In the genomic region with DNA sequence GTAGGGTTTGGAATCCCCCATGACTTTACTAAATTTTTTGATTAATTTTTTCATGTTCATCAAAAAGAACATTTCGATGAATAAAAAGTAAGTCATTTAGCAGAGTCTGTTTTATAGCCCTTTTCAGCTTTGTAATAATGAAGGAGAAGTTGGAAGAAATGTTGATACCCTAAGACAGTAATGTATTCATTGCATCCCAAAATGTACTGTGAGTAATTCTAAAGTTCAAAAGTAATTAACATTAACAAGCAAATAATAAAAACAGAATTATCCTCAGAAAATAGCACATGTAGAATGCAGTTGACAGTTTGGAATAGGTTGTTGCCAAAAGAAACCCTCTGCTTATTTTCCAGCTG, we compare ENCODE assay signal across 27 cellular contexts.
"Had no signal": no experiment of that assay in that cellular context is flagged by ENCODE, and none has a peak within 500 bp of the region (broad histone marks: within the 10 kb centered on the region; RNA-seq: fewer than 3 reads in every experiment).

No MANE protein-coding gene starts in this region.

- DNase-seq: naive thymus-derived CD8-positive, alpha-beta T cell; occipital lobe; ovary; posterior cingulate gyrus; psoas muscle; right cardiac atrium; right lobe of liver; sigmoid colon; stimulated activated CD4-positive, alpha-beta T cell treated with anti-CD3 and anti-CD28 coated beads, Interleukin-15, amount 100 ng/mL, for 24 hours; stimulated activated CD4-positive, alpha-beta T cell treated with anti-CD3 and anti-CD28 coated beads, Interleukin-2, amount 100 ng/mL, for 24 hours; stimulated activated CD4-positive, alpha-beta T cell treated with anti-CD3 and anti-CD28 coated beads, Interleukin-2, amount 100 ng/mL, for 48 hours; stimulated activated CD4-positive, alpha-beta T cell treated with anti-CD3 and anti-CD28 coated beads, Interleukin-4, amount 100 ng/mL, for 24 hours; stimulated activated naive B cell treated with anti-CD40 and anti-IgM and Interleukin-4, amounts not matched to agents 10 μg/mL and 1 μg/mL and 100 μg/mL, for 72 hours; stimulated activated naive CD4-positive, alpha-beta T cell treated with Interleukin-2 at 50 U/mL for 16 hours; stomach; thyroid gland; trophoblast cell; upper lobe of left lung had no signal

- H3K36me3 Mint-ChIP-seq: naive thymus-derived CD8-positive, alpha-beta T cell; natural killer cell treated with Interleukin-12 subunit alpha and Interleukin-12 subunit beta and Interleukin-15 and Interleukin-18, amount 100 ng/mL, for 72 hours; neural progenitor cell; stimulated activated effector memory CD8-positive, alpha-beta T cell treated with anti-CD3 and anti-CD28 coated beads, Interleukin-12 subunit alpha, Interleukin-12 subunit beta, amount 100 ng/mL, for 72 hours; stimulated activated naive B cell treated with anti-CD40 and anti-IgM and Interleukin-4, amounts not matched to agents 10 μg/mL and 1 μg/mL and 100 μg/mL, for 72 hours had no signal

- H3K4me1 Mint-ChIP-seq: naive thymus-derived CD8-positive, alpha-beta T cell; neural progenitor cell; stimulated activated naive B cell treated with anti-CD40 and anti-IgM and Interleukin-4, amounts not matched to agents 10 μg/mL and 1 μg/mL and 100 μg/mL, for 72 hours had no signal

- H3K9me3 ChIP-seq: ovary, psoas muscle, right lobe of liver, sigmoid colon, stomach, thoracic aorta, thyroid gland, tibial nerve, upper lobe of left lung, vagina had no signal

- ATAC-seq: naive thymus-derived CD8-positive, alpha-beta T cell; natural killer cell treated with Interleukin-12 subunit alpha and Interleukin-12 subunit beta and Interleukin-15 and Interleukin-18, amount 100 ng/mL, for 72 hours; psoas muscle; right cardiac atrium; right lobe of liver; stimulated activated effector memory CD8-positive, alpha-beta T cell treated with anti-CD3 and anti-CD28 coated beads, Interleukin-12 subunit alpha, Interleukin-12 subunit beta, amount 100 ng/mL, for 72 hours; stimulated activated naive B cell treated with anti-CD40 and anti-IgM and Interleukin-4, amounts not matched to agents 10 μg/mL and 1 μg/mL and 100 μg/mL, for 72 hours had no signal

- H3K9me3 Mint-ChIP-seq: naive thymus-derived CD8-positive, alpha-beta T cell; natural killer cell treated with Interleukin-12 subunit alpha and Interleukin-12 subunit beta and Interleukin-15 and Interleukin-18, amount 100 ng/mL, for 72 hours; neural progenitor cell; stimulated activated effector memory CD8-positive, alpha-beta T cell treated with anti-CD3 and anti-CD28 coated beads, Interleukin-12 subunit alpha, Interleukin-12 subunit beta, amount 100 ng/mL, for 72 hours; stimulated activated naive B cell treated with anti-CD40 and anti-IgM and Interleukin-4, amounts not matched to agents 10 μg/mL and 1 μg/mL and 100 μg/mL, for 72 hours had no signal

- H3K27me3 Mint-ChIP-seq: naive thymus-derived CD8-positive, alpha-beta T cell; progenitor cell of endocrine pancreas; stimulated activated naive CD8-positive, alpha-beta T cell treated with anti-CD3 and anti-CD28 coated beads, Interleukin-15, Interleukin-2, amounts not matched to agents 100 ng/mL and 50 ng/mL, for 24 hours had no signal

- H2AFZ ChIP-seq: neural progenitor cell, parathyroid adenoma had no signal

- H3K4me2 ChIP-seq: neural progenitor cell had no signal

- H3K9ac ChIP-seq: neural progenitor cell, parathyroid adenoma had no signal

- H3K4me1 ChIP-seq: neural progenitor cell, parathyroid adenoma, psoas muscle, right lobe of liver, stomach, thyroid gland, tibial nerve, upper lobe of left lung had no signal

- H3K4me3 ChIP-seq: neural progenitor cell, ovary, psoas muscle, right lobe of liver, sigmoid colon, stomach, thoracic aorta, thyroid gland, tibial nerve, upper lobe of left lung, vagina had no signal

- H3K27ac ChIP-seq: neural progenitor cell, ovary, parathyroid adenoma, psoas muscle, right lobe of liver, sigmoid colon, stomach, thoracic aorta, thyroid gland, tibial nerve, upper lobe of left lung, vagina had no signal

- H3K4me3 Mint-ChIP-seq: naive thymus-derived CD8-positive, alpha-beta T cell; natural killer cell treated with Interleukin-12 subunit alpha and Interleukin-12 subunit beta and Interleukin-15 and Interleukin-18, amount 100 ng/mL, for 72 hours; neural progenitor cell; stimulated activated effector memory CD8-positive, alpha-beta T cell treated with anti-CD3 and anti-CD28 coated beads, Interleukin-12 subunit alpha, Interleukin-12 subunit beta, amount 100 ng/mL, for 72 hours; stimulated activated naive B cell treated with anti-CD40 and anti-IgM and Interleukin-4, amounts not matched to agents 10 μg/mL and 1 μg/mL and 100 μg/mL, for 72 hours; stimulated activated naive CD8-positive, alpha-beta T cell treated with anti-CD3 and anti-CD28 coated beads, Interleukin-15, Interleukin-2, amounts not matched to agents 100 ng/mL and 50 ng/mL, for 24 hours had no signal

- H3K27ac Mint-ChIP-seq: naive thymus-derived CD8-positive, alpha-beta T cell; natural killer cell treated with Interleukin-12 subunit alpha and Interleukin-12 subunit beta and Interleukin-15 and Interleukin-18, amount 100 ng/mL, for 72 hours; neural progenitor cell; progenitor cell of endocrine pancreas; stimulated activated effector memory CD8-positive, alpha-beta T cell treated with anti-CD3 and anti-CD28 coated beads, Interleukin-12 subunit alpha, Interleukin-12 subunit beta, amount 100 ng/mL, for 72 hours; stimulated activated naive B cell treated with anti-CD40 and anti-IgM and Interleukin-4, amounts not matched to agents 10 μg/mL and 1 μg/mL and 100 μg/mL, for 72 hours; stimulated activated naive CD8-positive, alpha-beta T cell treated with anti-CD3 and anti-CD28 coated beads, Interleukin-15, Interleukin-2, amounts not matched to agents 100 ng/mL and 50 ng/mL, for 24 hours had no signal

- H3K27me3 ChIP-seq: neural progenitor cell, ovary, right lobe of liver, sigmoid colon, stomach, thyroid gland, tibial nerve, upper lobe of left lung, vagina had no signal

- H3K36me3 ChIP-seq: neural progenitor cell, ovary, right lobe of liver, sigmoid colon, stomach, thoracic aorta, thyroid gland, tibial nerve, upper lobe of left lung, vagina had no signal
